In genomic region chr2:47043891-47044239, GRCh38 we compare ENCODE assay signal across 11 cellular contexts.
DNase-seq lines count a peak whose midpoint lies in the region; ATAC-seq and TF ChIP-seq lines count a peak whose summit lies in the region.
"Had no signal": no experiment of that assay in that cellular context is flagged by ENCODE, and none has a peak within 500 bp of the region (broad histone marks: within the 10 kb centered on the region; RNA-seq: fewer than 3 reads in every experiment).

No MANE protein-coding gene starts in this region.

- peaks cover 21% of the 10 kb centered on the region for H3K4me1 Mint-ChIP-seq in CD14-positive monocyte

- H3K4me1 ChIP-seq in PC-3 (ENCODE audit: insufficient read depth, low read length): peaks cover 40% of the 10 kb centered on the region
- peaks cover 43% of the 10 kb centered on the region for H3K4me1 ChIP-seq in rectal smooth muscle tissue (ENCODE audit: control insufficient read depth, insufficient read depth, low read length)

- H3K27ac ChIP-seq in PC-3 (ENCODE audit: low read length): peak overlapping the region; percentile 98
- peak overlapping the region; percentile 67 for H3K27ac ChIP-seq in rectal smooth muscle tissue (ENCODE audit: low read depth, low read length)

- no peaks in the 10 kb centered on the region for H3K27me3 Mint-ChIP-seq in CD14-positive monocyte (ENCODE audit: low read depth in 3 of 3)

- CTCF ChIA-PET in PC-3 (lab: Charles Lee): interaction anchor here (0.6 to 1.1 kb wide), 4 partner anchors 27 to 379 kb away, joined by 3 to 5 read pairs (median 4); no protein-coding TSS in a partner anchor

- DNase-seq in CD14-positive monocyte (ENCODE audit: low spot score) (no peak), PC-3 (peak; percentile 45), MG63 (no peak)
- DNase-seq in activated CD8-positive, alpha-beta memory T cell treated with anti-CD3 and anti-CD28 coated beads, Interleukin-2, amount 50 U/mL, for 4 hours: no peak
- DNase-seq: effector CD4-positive, alpha-beta T cell; RPMI8226; stimulated activated CD4-positive, alpha-beta T cell treated with anti-CD3 and anti-CD28 coated beads, Interleukin-2, amount 100 ng/mL, for 48 hours had no signal

- TSS peak; percentile 90 for BruUV-seq in PC-3 (replicated peaks; lab: Mats Ljungman, UMichigan)

- no peaks in the 10 kb centered on the region for H3K9me2 ChIP-seq in PC-3 (replicated peaks; ENCODE audit: low read length)

- H3K4me3 ChIP-seq in PC-3 (ENCODE audit: low read length) (no peak overlapping the region), rectal smooth muscle tissue (ENCODE audit: low read length) (no peak overlapping the region), MG63 (no peak overlapping the region)

- no peaks in the 10 kb centered on the region for H3K27me3 ChIP-seq in PC-3 (ENCODE audit: low read length)
- no peaks in the 10 kb centered on the region for H3K27me3 ChIP-seq in rectal smooth muscle tissue (ENCODE audit: control insufficient read depth, insufficient read depth, low read length)
- no peaks in the 10 kb centered on the region for H3K27me3 ChIP-seq in MG63

- H3K4me3 Mint-ChIP-seq in CD14-positive monocyte: no peak overlapping the region

- peak overlapping the region; percentile 74 for H3K9ac ChIP-seq in PC-3 (ENCODE audit: low read length)
- no peak overlapping the region for H3K9ac ChIP-seq in rectal smooth muscle tissue (ENCODE audit: low read length)

- H3K9me3 ChIP-seq in PC-3 (ENCODE audit: low read length) (no peaks in the 10 kb centered on the region), MG63 (no peaks in the 10 kb centered on the region)

- H3K36me3 ChIP-seq in PC-3 (ENCODE audit: low read depth, low read length) (peaks cover 12% of the 10 kb centered on the region), rectal smooth muscle tissue (ENCODE audit: control insufficient read depth, insufficient read depth, low read length) (peaks cover 11% of the 10 kb centered on the region), MG63 (peaks cover 49% of the 10 kb centered on the region)

- TF ChIP-seq CTCF in CD14-positive monocyte (IDR thresholded peaks at IDR 0.05): no peak
- no peak for TF ChIP-seq CTCF in PC-3 (conservative IDR thresholded peaks at IDR 0.05; ENCODE audit: low read depth, low read length)

- ATAC-seq in PC-3 (no peak), esophagus mucosa (peak; percentile 17), HG03520 (IDR thresholded peaks at IDR 0.05; ENCODE audit: unreplicated experiment) (no peak), HG03354 (IDR thresholded peaks at IDR 0.05; ENCODE audit: poor library complexity, severe bottlenecking, unreplicated experiment) (no peak)

- no peaks in the 10 kb centered on the region for H3K9me3 Mint-ChIP-seq in CD14-positive monocyte

- no peak overlapping the region for H2AFZ ChIP-seq in PC-3 (ENCODE audit: low read length)

- peak overlapping the region; percentile 16 to 90 (median 71) for H3K27ac Mint-ChIP-seq in CD14-positive monocyte

- intact Hi-C loops in CD14-positive monocyte (cut with micrococcal nuclease): no loop called here
- intact Hi-C loops in PC-3 (cut with micrococcal nuclease): loop anchor here (1.0 to 2.0 kb wide), 2 partner anchors 25 to 33 kb away; no protein-coding TSS in a partner anchor

- POLR2A ChIA-PET in PC-3 (lab: Charles Lee; ENCODE audit: unreplicated experiment): interaction anchor here (0.6 to 0.8 kb wide), 6 partner anchors 26 to 133 kb away, joined by 3 to 8 read pairs (median 4); no protein-coding TSS in a partner anchor

- H4K20me1 ChIP-seq in PC-3 (ENCODE audit: low read length): no peaks in the 10 kb centered on the region

- 0 out of 2 replicates have a peak, but pooled peaks cover 4% of the 10 kb centered on the region for H3K79me2 ChIP-seq in PC-3 (ENCODE audit: low read length)

- peaks cover 6% of the 10 kb centered on the region for H3F3A ChIP-seq in PC-3 (ENCODE audit: low read length, unreplicated experiment)

- peak overlapping the region; percentile 86 for H3K4me2 ChIP-seq in PC-3 (ENCODE audit: low read length)

- peaks cover 94 to 100% of the 10 kb centered on the region in 2 donors for H3K36me3 Mint-ChIP-seq in CD14-positive monocyte
